Comparison of ENCODE assay signal across 1 cellular context in the genomic region with DNA sequence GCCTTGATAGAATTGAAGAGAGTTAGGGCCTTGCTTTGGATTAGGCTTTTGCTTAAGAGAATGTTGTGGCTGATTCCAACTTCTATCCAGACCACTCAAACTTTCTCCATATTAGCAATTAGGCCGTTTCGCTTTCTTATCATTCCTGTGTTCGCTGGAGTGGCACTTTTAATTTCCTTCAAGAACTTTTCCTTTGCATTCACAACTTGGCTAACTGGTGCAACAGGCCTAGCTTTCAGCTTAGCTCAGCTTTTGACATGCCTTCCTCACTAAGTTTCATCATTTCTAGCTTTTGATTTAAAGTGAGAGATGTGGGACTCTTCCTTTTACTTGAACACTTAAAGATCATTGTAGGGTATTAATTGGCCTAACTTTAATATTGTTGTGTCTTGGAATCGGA.
TF ChIP-seq lines count a peak whose summit lies in the region.

No MANE protein-coding gene starts in this region.

TF ChIP-seq in GM23338, 12 proteins besides CTCF, POLR2A, EP300 and RAD21 (continued from another document):
- no peak for TF ChIP-seq CREB1 (CRISPR knock-in tag; IDR thresholded peaks at IDR 0.05; ENCODE audit: low read depth)
- TF ChIP-seq ZNF331 (CRISPR knock-in tag; IDR thresholded peaks at IDR 0.05; ENCODE audit: low read depth), result no peak
- TF ChIP-seq NANOG (IDR thresholded peaks at IDR 0.05; ENCODE audit: borderline replicate concordance), result no peak
- TF ChIP-seq EZH2 (IDR thresholded peaks at IDR 0.05; ENCODE audit: low read depth, unreplicated experiment), result no peak
- TF ChIP-seq, protein P1, sequence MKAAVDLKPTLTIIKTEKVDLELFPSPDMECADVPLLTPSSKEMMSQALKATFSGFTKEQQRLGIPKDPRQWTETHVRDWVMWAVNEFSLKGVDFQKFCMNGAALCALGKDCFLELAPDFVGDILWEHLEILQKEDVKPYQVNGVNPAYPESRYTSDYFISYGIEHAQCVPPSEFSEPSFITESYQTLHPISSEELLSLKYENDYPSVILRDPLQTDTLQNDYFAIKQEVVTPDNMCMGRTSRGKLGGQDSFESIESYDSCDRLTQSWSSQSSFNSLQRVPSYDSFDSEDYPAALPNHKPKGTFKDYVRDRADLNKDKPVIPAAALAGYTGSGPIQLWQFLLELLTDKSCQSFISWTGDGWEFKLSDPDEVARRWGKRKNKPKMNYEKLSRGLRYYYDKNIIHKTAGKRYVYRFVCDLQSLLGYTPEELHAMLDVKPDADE (IDR thresholded peaks at IDR 0.05), result no peak
- no peak for TF ChIP-seq EZH2phosphoT487 (IDR thresholded peaks at IDR 0.05; ENCODE audit: unreplicated experiment)
- TF ChIP-seq, protein P2, sequence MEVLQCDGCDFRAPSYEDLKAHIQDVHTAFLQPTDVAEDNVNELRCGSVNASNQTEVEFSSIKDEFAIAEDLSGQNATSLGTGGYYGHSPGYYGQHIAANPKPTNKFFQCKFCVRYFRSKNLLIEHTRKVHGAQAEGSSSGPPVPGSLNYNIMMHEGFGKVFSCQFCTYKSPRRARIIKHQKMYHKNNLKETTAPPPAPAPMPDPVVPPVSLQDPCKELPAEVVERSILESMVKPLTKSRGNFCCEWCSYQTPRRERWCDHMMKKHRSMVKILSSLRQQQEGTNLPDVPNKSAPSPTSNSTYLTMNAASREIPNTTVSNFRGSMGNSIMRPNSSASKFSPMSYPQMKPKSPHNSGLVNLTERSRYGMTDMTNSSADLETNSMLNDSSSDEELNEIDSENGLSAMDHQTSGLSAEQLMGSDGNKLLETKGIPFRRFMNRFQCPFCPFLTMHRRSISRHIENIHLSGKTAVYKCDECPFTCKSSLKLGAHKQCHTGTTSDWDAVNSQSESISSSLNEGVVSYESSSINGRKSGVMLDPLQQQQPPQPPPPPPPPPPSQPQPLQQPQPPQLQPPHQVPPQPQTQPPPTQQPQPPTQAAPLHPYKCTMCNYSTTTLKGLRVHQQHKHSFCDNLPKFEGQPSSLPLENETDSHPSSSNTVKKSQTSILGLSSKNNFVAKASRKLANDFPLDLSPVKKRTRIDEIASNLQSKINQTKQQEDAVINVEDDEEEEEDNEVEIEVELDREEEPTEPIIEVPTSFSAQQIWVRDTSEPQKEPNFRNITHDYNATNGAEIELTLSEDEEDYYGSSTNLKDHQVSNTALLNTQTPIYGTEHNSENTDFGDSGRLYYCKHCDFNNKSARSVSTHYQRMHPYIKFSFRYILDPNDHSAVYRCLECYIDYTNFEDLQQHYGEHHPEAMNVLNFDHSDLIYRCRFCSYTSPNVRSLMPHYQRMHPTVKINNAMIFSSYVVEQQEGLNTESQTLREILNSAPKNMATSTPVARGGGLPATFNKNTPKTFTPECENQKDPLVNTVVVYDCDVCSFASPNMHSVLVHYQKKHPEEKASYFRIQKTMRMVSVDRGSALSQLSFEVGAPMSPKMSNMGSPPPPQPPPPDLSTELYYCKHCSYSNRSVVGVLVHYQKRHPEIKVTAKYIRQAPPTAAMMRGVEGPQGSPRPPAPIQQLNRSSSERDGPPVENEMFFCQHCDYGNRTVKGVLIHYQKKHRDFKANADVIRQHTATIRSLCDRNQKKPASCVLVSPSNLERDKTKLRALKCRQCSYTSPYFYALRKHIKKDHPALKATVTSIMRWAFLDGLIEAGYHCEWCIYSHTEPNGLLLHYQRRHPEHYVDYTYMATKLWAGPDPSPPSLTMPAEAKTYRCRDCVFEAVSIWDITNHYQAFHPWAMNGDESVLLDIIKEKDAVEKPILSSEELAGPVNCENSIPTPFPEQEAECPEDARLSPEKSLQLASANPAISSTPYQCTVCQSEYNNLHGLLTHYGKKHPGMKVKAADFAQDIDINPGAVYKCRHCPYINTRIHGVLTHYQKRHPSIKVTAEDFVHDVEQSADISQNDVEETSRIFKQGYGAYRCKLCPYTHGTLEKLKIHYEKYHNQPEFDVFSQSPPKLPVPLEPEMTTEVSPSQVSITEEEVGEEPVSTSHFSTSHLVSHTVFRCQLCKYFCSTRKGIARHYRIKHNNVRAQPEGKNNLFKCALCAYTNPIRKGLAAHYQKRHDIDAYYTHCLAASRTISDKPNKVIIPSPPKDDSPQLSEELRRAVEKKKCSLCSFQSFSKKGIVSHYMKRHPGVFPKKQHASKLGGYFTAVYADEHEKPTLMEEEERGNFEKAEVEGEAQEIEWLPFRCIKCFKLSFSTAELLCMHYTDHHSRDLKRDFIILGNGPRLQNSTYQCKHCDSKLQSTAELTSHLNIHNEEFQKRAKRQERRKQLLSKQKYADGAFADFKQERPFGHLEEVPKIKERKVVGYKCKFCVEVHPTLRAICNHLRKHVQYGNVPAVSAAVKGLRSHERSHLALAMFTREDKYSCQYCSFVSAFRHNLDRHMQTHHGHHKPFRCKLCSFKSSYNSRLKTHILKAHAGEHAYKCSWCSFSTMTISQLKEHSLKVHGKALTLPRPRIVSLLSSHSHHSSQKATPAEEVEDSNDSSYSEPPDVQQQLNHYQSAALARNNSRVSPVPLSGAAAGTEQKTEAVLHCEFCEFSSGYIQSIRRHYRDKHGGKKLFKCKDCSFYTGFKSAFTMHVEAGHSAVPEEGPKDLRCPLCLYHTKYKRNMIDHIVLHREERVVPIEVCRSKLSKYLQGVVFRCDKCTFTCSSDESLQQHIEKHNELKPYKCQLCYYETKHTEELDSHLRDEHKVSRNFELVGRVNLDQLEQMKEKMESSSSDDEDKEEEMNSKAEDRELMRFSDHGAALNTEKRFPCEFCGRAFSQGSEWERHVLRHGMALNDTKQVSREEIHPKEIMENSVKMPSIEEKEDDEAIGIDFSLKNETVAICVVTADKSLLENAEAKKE (CRISPR knock-in tag; IDR thresholded peaks at IDR 0.05), result no peak
- TF ChIP-seq ZNF114 (CRISPR knock-in tag; IDR thresholded peaks at IDR 0.05), result no peak
- no peak for TF ChIP-seq JUNB (IDR thresholded peaks at IDR 0.05; ENCODE audit: unreplicated experiment)
- no peak for TF ChIP-seq STAT1 (IDR thresholded peaks at IDR 0.05; ENCODE audit: unreplicated experiment)
